ENCODE assay signal across 27 cellular contexts in genomic region chr19:8877854-8878705, GRCh38. TPM values are rescaled to one million over a fixed set of nuclear protein-coding genes. Genes with fewer than 3 reads are reported as not detected.
DNase-seq lines count a peak whose midpoint lies in the region; ATAC-seq, FAIRE-seq and TF ChIP-seq lines count a peak whose summit lies in the region.
"Had no signal": no experiment of that assay in that cellular context is flagged by ENCODE, and none has a peak within 500 bp of the region (broad histone marks: within the 10 kb centered on the region; RNA-seq: fewer than 3 reads in every experiment).

No MANE protein-coding gene starts in this region.

- no peak overlapping the region for H2AK5ac ChIP-seq in H1 (ENCODE audit: low read depth, low read length)

- WGBS in H1 (ENCODE audit: extremely low coverage in 1 of 2, insufficient coverage in 1 of 2, insufficient read length in 1 of 2, insufficient replicate concordance in 2 of 2, low coverage in 1 of 2, low lambda C conversion rate in 2 of 2, missing lambda C conversion rate in 1 of 2), 2 experiments = 61% methylated on average over 6 of the region's 6 CpGs; no CpG with 5 or more reads in 1 of the 2 experiments
- 16 to 26% methylated on average over 6 of the region's 6 CpGs for WGBS in aorta, 2 donors

- no peak overlapping the region for H2BK12ac ChIP-seq in H1 (ENCODE audit: low read depth, low read length)

- H3K36me3 ChIP-seq in NT2/D1 (ENCODE audit: insufficient read depth, insufficient read length, low read length) (no peaks in the 10 kb centered on the region), H1 (ENCODE audit: control insufficient read depth in 2 of 4, insufficient read depth in 4 of 4, low read length in 3 of 4) (peaks cover 0 to 3% (median 0%) of the 10 kb centered on the region in 4 experiments; a peak in 1 of 8 replicates), aorta (ENCODE audit: control insufficient read depth in 1 of 2, insufficient read depth in 2 of 2, low read length in 1 of 2) (no peaks in the 10 kb centered on the region), kidney (ENCODE audit: control insufficient read depth in 1 of 2, insufficient read depth in 2 of 2, low read length in 2 of 2) (no peaks in the 10 kb centered on the region)
- H3K36me3 ChIP-seq: esophagus squamous epithelium, gastroesophageal sphincter, ovary, right atrium auricular region, suprapubic skin, vagina had no signal

- H2BK120ac ChIP-seq in H1 (replicated peaks; ENCODE audit: low read depth, low read length) = no peak overlapping the region

- no peak overlapping the region for H4K5ac ChIP-seq in H1 (ENCODE audit: insufficient read length, low read depth, low read length)

- POLR2A ChIA-PET in H1 (lab: Charles Lee; ENCODE audit: partially characterized antibody) = no interaction called here

- no peaks in the 10 kb centered on the region for H4K20me1 ChIP-seq in H1 (replicated peaks in 1 of 2; ENCODE audit: control insufficient read depth in 1 of 2, insufficient read depth in 2 of 2, low read length in 2 of 2)

- H3K9ac ChIP-seq in NT2/D1 (ENCODE audit: insufficient read length, low read depth) = no peak overlapping the region
- H3K9ac ChIP-seq in H1 (replicated peaks in 1 of 4; ENCODE audit: extremely low read depth in 1 of 4, low read depth in 3 of 4, low read length in 3 of 4) = no peak overlapping the region
- no peak overlapping the region for H3K9ac ChIP-seq in kidney (ENCODE audit: low read length in 2 of 2)
- H3K9ac ChIP-seq: GM23248 had no signal

- H3K9me3 ChIP-seq in NT2/D1 (ENCODE audit: insufficient read depth, low read length) = peaks cover 8% of the 10 kb centered on the region
- peaks cover 48 to 81% of the 10 kb centered on the region in 2 experiments for H3K9me3 ChIP-seq in H1 (ENCODE audit: insufficient read depth in 2 of 2, low read depth in 1 of 2, low read length in 1 of 2)
- H3K9me3 ChIP-seq in aorta (ENCODE audit: control insufficient read depth, low read length) = peaks cover 2% of the 10 kb centered on the region
- peaks cover 0 to 4% of the 10 kb centered on the region in 2 donors for H3K9me3 ChIP-seq in kidney (ENCODE audit: control insufficient read depth in 1 of 2, low read length in 2 of 2)
- H3K9me3 ChIP-seq: esophagus squamous epithelium, ovary, suprapubic skin, vagina had no signal

- no peak for TF ChIP-seq POLR2A in H1 (IDR thresholded peaks at IDR 0.05; ENCODE audit: control extremely low read depth in 1 of 2, low read depth in 2 of 2, low read length in 2 of 2)

- DNase-seq in DMS153 treated with DMSO at 0.1 percent for 48 hours (lab: John Stamatoyannopoulos, UW; ENCODE audit: unreplicated experiment) (peak; percentile 1), DMS153 (lab: John Stamatoyannopoulos, UW) (no peak), HT1080 (ENCODE audit: low read depth) (peak; percentile 2), NT2/D1 (ENCODE audit: low read depth, low spot score) (peak; percentile 63), H1 (ENCODE audit: low read depth in 1 of 2, low spot score in 2 of 2) (no peak), aorta (no peak), kidney (no peak)
- DNase-seq in activated T-helper 2 cell treated with anti-CD3 and anti-CD28 coated beads, Interferon-gamma antibody, Interleukin-2, Interleukin-4, amounts not matched to agents 10 μg/mL and 5 μg/mL and 100 μg/mL, durations not matched to agents 14 hours and 24 hours and 36 hours (ENCODE audit: low spot score) = no peak
- DNase-seq: 8988T; activated CD4-positive, alpha-beta T cell treated with anti-CD3 and anti-CD28 coated beads, Interleukin-2, amount 10 ng/mL, durations not matched to agents 7 days and 5 days; activated naive CD8-positive, alpha-beta T cell treated with anti-CD3 and anti-CD28 coated beads, Interleukin-2, amount 10 ng/mL, durations not matched to agents 7 days and 5 days; effector memory CD8-positive, alpha-beta T cell; esophagus squamous epithelium; GDM1; GM23248; mesendoderm; naive thymus-derived CD8-positive, alpha-beta T cell; NCI-H1436 treated with DMSO at 0.1 percent for 48 hours; NCI-H446 treated with DMSO at 0.1 percent for 48 hours; ovary; T-cell had no signal

- H3K4ac ChIP-seq in H1 (replicated peaks; ENCODE audit: insufficient read length, low read depth, low read length) = no peak overlapping the region

- H3K14ac ChIP-seq in H1 (ENCODE audit: insufficient read length) = no peak overlapping the region

- peaks cover 3% of the 10 kb centered on the region; the same call in 1 of the 2 replicates for H3K23me2 ChIP-seq in H1 (ENCODE audit: low read depth, low read length)

- TF ChIP-seq CTCF in H1 (IDR thresholded peaks at IDR 0.05; ENCODE audit: control extremely low read depth in 1 of 3, insufficient read depth in 1 of 3, low read depth in 1 of 3, low read length in 3 of 3) (no peak), kidney (IDR thresholded peaks at IDR 0.05; ENCODE audit: borderline replicate concordance, extremely low read depth, insufficient read depth) (no peak)

- TF ChIP-seq EP300 in H1 (IDR thresholded peaks at IDR 0.05; ENCODE audit: borderline replicate concordance in 1 of 2, low read depth in 2 of 2, low read length in 2 of 2) = no peak

- no peak overlapping the region for H2BK15ac ChIP-seq in H1 (ENCODE audit: low read length)

- H3K4me3 ChIP-seq in NT2/D1 (ENCODE audit: insufficient read length, low read depth) = no peak overlapping the region
- no peak overlapping the region for H3K4me3 ChIP-seq in H1 (ENCODE audit: extremely low read depth in 1 of 4, insufficient read depth in 2 of 4, low read depth in 3 of 4, low read length in 4 of 4)
- no peak overlapping the region for H3K4me3 ChIP-seq in aorta (ENCODE audit: low read length in 2 of 2)
- H3K4me3 ChIP-seq in kidney (ENCODE audit: low read length in 2 of 2) = no peak overlapping the region
- H3K4me3 ChIP-seq: esophagus squamous epithelium, gastroesophageal sphincter, GM23248, ovary, right atrium auricular region, suprapubic skin, vagina had no signal

- intact Hi-C loops in activated T-helper 2 cell treated with anti-CD3 and anti-CD28 coated beads, Interferon-gamma antibody, Interleukin-2, Interleukin-4, amounts not matched to agents 10 μg/mL and 5 μg/mL and 100 μg/mL, durations not matched to agents 14 hours and 24 hours and 36 hours (cut with micrococcal nuclease) = no loop called here
- intact Hi-C loops in aorta (cut with DNase I) = no loop called here
- intact Hi-C loops in kidney (cut with DNase I) = no loop called here

- H3K79me1 ChIP-seq in H1 (ENCODE audit: low read depth, low read length) = no peaks in the 10 kb centered on the region

- no peak overlapping the region for H3K23ac ChIP-seq in H1 (ENCODE audit: insufficient read length)

- no peak overlapping the region for H4K91ac ChIP-seq in H1 (replicated peaks; ENCODE audit: insufficient read length, low read length)

- H3K36me3 Mint-ChIP-seq in activated T-helper 2 cell treated with anti-CD3 and anti-CD28 coated beads, Interferon-gamma antibody, Interleukin-2, Interleukin-4, amounts not matched to agents 10 μg/mL and 5 μg/mL and 100 μg/mL, durations not matched to agents 14 hours and 24 hours and 36 hours (ENCODE audit: low read depth) = no peaks in the 10 kb centered on the region

- peak overlapping the region; percentile 59 for H3K56ac ChIP-seq in H1 (replicated peaks; ENCODE audit: insufficient read length, low read depth, low read length)

- H3K79me2 ChIP-seq in H1 (ENCODE audit: control insufficient read depth in 1 of 2, insufficient read depth in 2 of 2, low read length in 2 of 2) = no peaks in the 10 kb centered on the region

- no peak overlapping the region for H3K18ac ChIP-seq in H1 (ENCODE audit: extremely low read depth, low read length)

- H2BK20ac ChIP-seq in H1 (ENCODE audit: low read length) = no peak overlapping the region

- CTCF ChIA-PET in H1 (lab: Charles Lee; ENCODE audit: partially characterized antibody) = no interaction called here

- H3K4me3 Mint-ChIP-seq in activated T-helper 2 cell treated with anti-CD3 and anti-CD28 coated beads, Interferon-gamma antibody, Interleukin-2, Interleukin-4, amounts not matched to agents 10 μg/mL and 5 μg/mL and 100 μg/mL, durations not matched to agents 14 hours and 24 hours and 36 hours (ENCODE audit: low read depth) = no peak overlapping the region
- H3K4me3 Mint-ChIP-seq: activated CD4-positive, alpha-beta T cell treated with anti-CD3 and anti-CD28 coated beads, Interleukin-2, amount 10 ng/mL, durations not matched to agents 7 days and 5 days; activated naive CD8-positive, alpha-beta T cell treated with anti-CD3 and anti-CD28 coated beads, Interleukin-2, amount 10 ng/mL, durations not matched to agents 7 days and 5 days; effector memory CD8-positive, alpha-beta T cell; naive thymus-derived CD8-positive, alpha-beta T cell; T-cell had no signal

- H3K9me3 Mint-ChIP-seq in activated T-helper 2 cell treated with anti-CD3 and anti-CD28 coated beads, Interferon-gamma antibody, Interleukin-2, Interleukin-4, amounts not matched to agents 10 μg/mL and 5 μg/mL and 100 μg/mL, durations not matched to agents 14 hours and 24 hours and 36 hours = peaks cover 34% of the 10 kb centered on the region

- no peak for TF ChIP-seq RAD21 in H1 (IDR thresholded peaks at IDR 0.05 in 1 of 2, conservative IDR thresholded peaks at IDR 0.05 in 1 of 2; ENCODE audit: low read depth in 2 of 2, low read length in 2 of 2)

- no peaks in the 10 kb centered on the region for H3K4me1 Mint-ChIP-seq in activated T-helper 2 cell treated with anti-CD3 and anti-CD28 coated beads, Interferon-gamma antibody, Interleukin-2, Interleukin-4, amounts not matched to agents 10 μg/mL and 5 μg/mL and 100 μg/mL, durations not matched to agents 14 hours and 24 hours and 36 hours (ENCODE audit: low read depth)
- H3K4me1 Mint-ChIP-seq: activated CD4-positive, alpha-beta T cell treated with anti-CD3 and anti-CD28 coated beads, Interleukin-2, amount 10 ng/mL, durations not matched to agents 7 days and 5 days; activated naive CD8-positive, alpha-beta T cell treated with anti-CD3 and anti-CD28 coated beads, Interleukin-2, amount 10 ng/mL, durations not matched to agents 7 days and 5 days; T-cell had no signal

- H3K4me1 ChIP-seq in NT2/D1 (ENCODE audit: insufficient read depth, insufficient read length) = no peaks in the 10 kb centered on the region
- no peaks in the 10 kb centered on the region for H3K4me1 ChIP-seq in H1 (replicated peaks in 1 of 4; ENCODE audit: control insufficient read depth in 3 of 4, insufficient read depth in 4 of 4, low read length in 3 of 4)
- H3K4me1 ChIP-seq in aorta (ENCODE audit: control insufficient read depth in 1 of 2, insufficient read depth in 2 of 2, low read length in 2 of 2) = no peaks in the 10 kb centered on the region
- H3K4me1 ChIP-seq in kidney (ENCODE audit: control insufficient read depth in 1 of 2, insufficient read depth in 1 of 2, low read depth in 1 of 2, low read length in 2 of 2) = no peaks in the 10 kb centered on the region
- H3K4me1 ChIP-seq: esophagus squamous epithelium, gastroesophageal sphincter, right atrium auricular region, suprapubic skin, vagina had no signal

- H4K8ac ChIP-seq in H1 (ENCODE audit: extremely low read depth, insufficient read depth, low read length) = no peak overlapping the region

- no peak overlapping the region for H3K27ac ChIP-seq in H1 (ENCODE audit: low read depth, low read length)
- H3K27ac ChIP-seq in aorta (ENCODE audit: low read depth in 1 of 2, low read length in 2 of 2) = no peak overlapping the region
- no peak overlapping the region for H3K27ac ChIP-seq in kidney (ENCODE audit: low read depth in 2 of 2, low read length in 2 of 2)
- H3K27ac ChIP-seq: esophagus squamous epithelium, gastroesophageal sphincter, GM23248, ovary, right atrium auricular region, suprapubic skin, vagina had no signal

- H3K4me2 ChIP-seq in H1 (ENCODE audit: insufficient read depth in 1 of 2, low read depth in 2 of 2, low read length in 2 of 2) = no peak overlapping the region

- H3K27me3 Mint-ChIP-seq in activated T-helper 2 cell treated with anti-CD3 and anti-CD28 coated beads, Interferon-gamma antibody, Interleukin-2, Interleukin-4, amounts not matched to agents 10 μg/mL and 5 μg/mL and 100 μg/mL, durations not matched to agents 14 hours and 24 hours and 36 hours (ENCODE audit: low read depth) = no peaks in the 10 kb centered on the region
- H3K27me3 Mint-ChIP-seq: activated CD4-positive, alpha-beta T cell treated with anti-CD3 and anti-CD28 coated beads, Interleukin-2, amount 10 ng/mL, durations not matched to agents 7 days and 5 days; activated naive CD8-positive, alpha-beta T cell treated with anti-CD3 and anti-CD28 coated beads, Interleukin-2, amount 10 ng/mL, durations not matched to agents 7 days and 5 days had no signal

- H2BK5ac ChIP-seq in H1 (ENCODE audit: low read depth, low read length) = no peak overlapping the region

- FAIRE-seq in H1 (lab: Jason Lieb, UNC) = no peak
- FAIRE-seq in kidney (lab: Jason Lieb, UNC) = no peak

- no peak overlapping the region for H3K27ac Mint-ChIP-seq in activated T-helper 2 cell treated with anti-CD3 and anti-CD28 coated beads, Interferon-gamma antibody, Interleukin-2, Interleukin-4, amounts not matched to agents 10 μg/mL and 5 μg/mL and 100 μg/mL, durations not matched to agents 14 hours and 24 hours and 36 hours
- H3K27ac Mint-ChIP-seq: activated CD4-positive, alpha-beta T cell treated with anti-CD3 and anti-CD28 coated beads, Interleukin-2, amount 10 ng/mL, durations not matched to agents 7 days and 5 days; activated naive CD8-positive, alpha-beta T cell treated with anti-CD3 and anti-CD28 coated beads, Interleukin-2, amount 10 ng/mL, durations not matched to agents 7 days and 5 days; effector memory CD8-positive, alpha-beta T cell; T-cell had no signal

- no peak overlapping the region for H2AFZ ChIP-seq in H1 (ENCODE audit: low read length)
- H2AFZ ChIP-seq: GM23248 had no signal

- ATAC-seq in aorta (ENCODE audit: low FRiP score) = no peak
- ATAC-seq: effector memory CD8-positive, alpha-beta T cell; gastroesophageal sphincter; naive thymus-derived CD8-positive, alpha-beta T cell; T-cell had no signal

- no peaks in the 10 kb centered on the region for H3K27me3 ChIP-seq in NT2/D1 (ENCODE audit: insufficient read depth, insufficient read length)
- H3K27me3 ChIP-seq in H1 (replicated peaks in 1 of 4; ENCODE audit: control insufficient read depth in 3 of 4, extremely low read depth in 1 of 4, insufficient read depth in 3 of 4, low read length in 3 of 4) = no peaks in the 10 kb centered on the region
- no peaks in the 10 kb centered on the region for H3K27me3 ChIP-seq in aorta (ENCODE audit: control insufficient read depth in 1 of 2, insufficient read depth in 2 of 2, low read length in 1 of 2)
- H3K27me3 ChIP-seq: ovary, right atrium auricular region, vagina had no signal

RNA-seq across cellular contexts. Expression of gene MBD3L1, which starts 45.9 kb away (rescaled TPM):
- total RNA-seq in HT1080 (2014; rRNA removed; shearing (Covaris generic)) = not detected in 2 replicates
- polyA plus RNA-seq in HT1080 (2015; cell fraction: cytosol; rRNA removed) = not detected in 2 replicates
- not detected in 2 replicates for polyA plus RNA-seq in HT1080 (2015; cell fraction: nucleus; rRNA removed)
- total RNA-seq in H1 (2021; fragmentation: NEBNext Ultra II Directional; extraction: Animal tissue kit (Norgen Biotek cat#: 25700)) = not detected in 2 replicates
- polyA plus RNA-seq in H1 (2011; rRNA removed) = not detected in 2 replicates
- not detected for polyA plus RNA-seq in H1 (2011; cell fraction: cytosol; rRNA removed)
- not detected for polyA plus RNA-seq in H1 (2011; cell fraction: nucleus; rRNA removed)
- polyA plus RNA-seq in H1 (2012, experiment 1 of 2) = not detected in 4 replicates
- polyA plus RNA-seq in H1 (2012, experiment 2 of 2) = not detected
- not detected for polyA plus RNA-seq in H1 (2013, experiment 1 of 2)
- not detected for polyA plus RNA-seq in H1 (2013, experiment 2 of 2)
- polyA minus RNA-seq in H1 (2011; rRNA and poly(A)+ RNA removed) = not detected in 2 replicates
- not detected for polyA minus RNA-seq in H1 (2011; cell fraction: cytosol; rRNA and poly(A)+ RNA removed)
- not detected for polyA minus RNA-seq in H1 (2011; cell fraction: nucleus; rRNA and poly(A)+ RNA removed)
- total RNA-seq in activated T-helper 2 cell treated with anti-CD3 and anti-CD28 coated beads, Interferon-gamma antibody, Interleukin-2, Interleukin-4, amounts not matched to agents 10 μg/mL and 5 μg/mL and 100 μg/mL, durations not matched to agents 14 hours and 24 hours and 36 hours = not detected in 2 replicates
- not detected for total RNA-seq in aorta
- not detected for polyA plus RNA-seq in aorta
- not detected for total RNA-seq in kidney
- polyA plus RNA-seq in kidney (ENCODE audit: insufficient read depth, low read depth, low replicate concordance) = not detected
- total RNA-seq: activated CD4-positive, alpha-beta T cell treated with anti-CD3 and anti-CD28 coated beads, Interleukin-2, amount 10 ng/mL, durations not matched to agents 7 days and 5 days; activated naive CD8-positive, alpha-beta T cell treated with anti-CD3 and anti-CD28 coated beads, Interleukin-2, amount 10 ng/mL, durations not matched to agents 7 days and 5 days; cerebellum; esophagus squamous epithelium; gastroesophageal sphincter; GM23248; naive thymus-derived CD8-positive, alpha-beta T cell; ovary; right atrium auricular region; suprapubic skin; T-cell; vagina had no signal
- polyA plus RNA-seq: BJ; GM23248; naive thymus-derived CD8-positive, alpha-beta T cell; ovary had no signal

RNA-seq across cellular contexts. Expression of gene ZNF558, which starts 46.0 kb away (rescaled TPM):
- 0.11 and 0.13 TPM in 2 replicates for total RNA-seq in HT1080 (2014; rRNA removed; shearing (Covaris generic))
- 8.1 and 10.1 TPM in 2 replicates for polyA plus RNA-seq in HT1080 (2015; cell fraction: cytosol; rRNA removed)
- 36.6 and 41.2 TPM in 2 replicates for polyA plus RNA-seq in HT1080 (2015; cell fraction: nucleus; rRNA removed)
- total RNA-seq in H1 (2021; fragmentation: NEBNext Ultra II Directional; extraction: Animal tissue kit (Norgen Biotek cat#: 25700)) = 4.3 and 4.6 TPM in 2 replicates
- polyA plus RNA-seq in H1 (2011; rRNA removed) (14.3 and 17.4 TPM in 2 replicates), aorta (10 to 100 TPM in 1 of 2 donors, 1 to 10 TPM in 1; 6.3 to 21.4 TPM), kidney (ENCODE audit: insufficient read depth, low read depth, low replicate concordance) (7.5 TPM)
- 25.0 TPM for polyA plus RNA-seq in H1 (2011; cell fraction: cytosol; rRNA removed)
- polyA plus RNA-seq in H1 (2011; cell fraction: nucleus; rRNA removed) = 60.0 TPM
- 14.2 to 17.3 TPM (median 16.0 TPM) in 4 replicates for polyA plus RNA-seq in H1 (2012, experiment 1 of 2)
- polyA plus RNA-seq in H1 (2012, experiment 2 of 2) = 1.6 TPM
- polyA plus RNA-seq in H1 (2013, experiment 1 of 2) = 11.7 TPM
- 11.4 TPM for polyA plus RNA-seq in H1 (2013, experiment 2 of 2)
- polyA minus RNA-seq in H1 (2011; rRNA and poly(A)+ RNA removed) = 32.4 and 34.9 TPM in 2 replicates
- 25.5 TPM for polyA minus RNA-seq in H1 (2011; cell fraction: cytosol; rRNA and poly(A)+ RNA removed)
- 37.5 TPM for polyA minus RNA-seq in H1 (2011; cell fraction: nucleus; rRNA and poly(A)+ RNA removed)
- total RNA-seq in activated T-helper 2 cell treated with anti-CD3 and anti-CD28 coated beads, Interferon-gamma antibody, Interleukin-2, Interleukin-4, amounts not matched to agents 10 μg/mL and 5 μg/mL and 100 μg/mL, durations not matched to agents 14 hours and 24 hours and 36 hours = 23.1 and 26.0 TPM in 2 replicates
- total RNA-seq in aorta (10 to 100 TPM; 24.1 to 32.7 TPM), kidney (28.5 TPM)

Comparison
In these comparisons a context has a peak if more than half of its experiments do, and no peak if none do; other contexts are left out.
1. DNase-seq: peak in DMS153 treated with DMSO at 0.1 percent for 48 hours (single experiment), HT1080 (single experiment) and NT2/D1 (single experiment); none in DMS153 (single experiment), H1 (0 of 2), activated T-helper 2 cell treated with anti-CD3 and anti-CD28 coated beads, Interferon-gamma antibody, Interleukin-2, Interleukin-4, amounts not matched to agents 10 μg/mL and 5 μg/mL and 100 μg/mL, durations not matched to agents 14 hours and 24 hours and 36 hours (single experiment), aorta (0 of 2) and kidney (single experiment).